ENCODE assay signal across 1 cellular context in the genomic region with DNA sequence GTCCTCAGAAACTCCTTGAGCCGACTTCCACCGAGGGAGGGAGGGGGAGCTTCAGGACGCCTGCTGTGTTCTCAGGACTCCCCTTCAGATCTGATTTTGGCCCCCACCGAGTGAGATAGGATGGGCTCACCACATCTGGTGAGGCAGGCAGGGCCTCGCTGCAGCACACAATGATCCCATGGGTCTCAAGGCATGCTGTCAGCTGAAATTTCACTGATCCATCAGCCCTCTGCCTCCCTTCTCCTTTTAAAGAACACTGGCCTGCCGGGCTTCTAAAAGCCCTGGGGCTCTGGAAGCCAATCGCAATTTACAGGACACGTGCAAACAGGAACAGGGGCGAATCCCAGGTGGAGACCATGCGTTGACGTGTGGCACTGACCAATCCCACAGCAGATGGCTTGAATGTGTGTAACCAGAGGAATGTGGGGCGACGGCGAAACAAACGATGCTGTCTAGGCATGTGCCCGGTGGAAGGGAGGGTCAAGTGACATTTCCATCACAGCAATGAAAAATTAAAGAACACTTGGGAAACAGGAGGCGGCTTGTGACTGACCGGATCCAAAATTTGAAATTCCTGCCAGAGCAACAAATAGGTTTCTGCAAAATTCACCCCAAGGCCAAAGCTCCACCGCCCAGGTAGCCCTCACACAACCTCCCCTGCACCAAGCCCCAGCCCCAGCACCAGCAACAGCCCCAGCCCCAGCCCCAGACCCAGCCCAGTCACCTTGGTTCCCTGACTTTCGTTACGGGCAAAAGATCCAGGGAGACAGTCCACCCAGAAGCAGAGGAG.
A peak's percentile ranks its signal among the peaks of the same experiment; 100 is the strongest.
TF ChIP-seq lines count a peak whose summit lies in the region.

No MANE protein-coding gene starts in this region.

TF ChIP-seq in HepG2, 621 proteins besides CTCF, POLR2A, EP300 and RAD21 (continued from another document and continues in another):
- TF ChIP-seq, protein P1, sequence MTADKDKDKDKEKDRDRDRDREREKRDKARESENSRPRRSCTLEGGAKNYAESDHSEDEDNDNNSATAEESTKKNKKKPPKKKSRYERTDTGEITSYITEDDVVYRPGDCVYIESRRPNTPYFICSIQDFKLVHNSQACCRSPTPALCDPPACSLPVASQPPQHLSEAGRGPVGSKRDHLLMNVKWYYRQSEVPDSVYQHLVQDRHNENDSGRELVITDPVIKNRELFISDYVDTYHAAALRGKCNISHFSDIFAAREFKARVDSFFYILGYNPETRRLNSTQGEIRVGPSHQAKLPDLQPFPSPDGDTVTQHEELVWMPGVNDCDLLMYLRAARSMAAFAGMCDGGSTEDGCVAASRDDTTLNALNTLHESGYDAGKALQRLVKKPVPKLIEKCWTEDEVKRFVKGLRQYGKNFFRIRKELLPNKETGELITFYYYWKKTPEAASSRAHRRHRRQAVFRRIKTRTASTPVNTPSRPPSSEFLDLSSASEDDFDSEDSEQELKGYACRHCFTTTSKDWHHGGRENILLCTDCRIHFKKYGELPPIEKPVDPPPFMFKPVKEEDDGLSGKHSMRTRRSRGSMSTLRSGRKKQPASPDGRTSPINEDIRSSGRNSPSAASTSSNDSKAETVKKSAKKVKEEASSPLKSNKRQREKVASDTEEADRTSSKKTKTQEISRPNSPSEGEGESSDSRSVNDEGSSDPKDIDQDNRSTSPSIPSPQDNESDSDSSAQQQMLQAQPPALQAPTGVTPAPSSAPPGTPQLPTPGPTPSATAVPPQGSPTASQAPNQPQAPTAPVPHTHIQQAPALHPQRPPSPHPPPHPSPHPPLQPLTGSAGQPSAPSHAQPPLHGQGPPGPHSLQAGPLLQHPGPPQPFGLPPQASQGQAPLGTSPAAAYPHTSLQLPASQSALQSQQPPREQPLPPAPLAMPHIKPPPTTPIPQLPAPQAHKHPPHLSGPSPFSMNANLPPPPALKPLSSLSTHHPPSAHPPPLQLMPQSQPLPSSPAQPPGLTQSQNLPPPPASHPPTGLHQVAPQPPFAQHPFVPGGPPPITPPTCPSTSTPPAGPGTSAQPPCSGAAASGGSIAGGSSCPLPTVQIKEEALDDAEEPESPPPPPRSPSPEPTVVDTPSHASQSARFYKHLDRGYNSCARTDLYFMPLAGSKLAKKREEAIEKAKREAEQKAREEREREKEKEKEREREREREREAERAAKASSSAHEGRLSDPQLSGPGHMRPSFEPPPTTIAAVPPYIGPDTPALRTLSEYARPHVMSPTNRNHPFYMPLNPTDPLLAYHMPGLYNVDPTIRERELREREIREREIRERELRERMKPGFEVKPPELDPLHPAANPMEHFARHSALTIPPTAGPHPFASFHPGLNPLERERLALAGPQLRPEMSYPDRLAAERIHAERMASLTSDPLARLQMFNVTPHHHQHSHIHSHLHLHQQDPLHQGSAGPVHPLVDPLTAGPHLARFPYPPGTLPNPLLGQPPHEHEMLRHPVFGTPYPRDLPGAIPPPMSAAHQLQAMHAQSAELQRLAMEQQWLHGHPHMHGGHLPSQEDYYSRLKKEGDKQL (CRISPR knock-in tag; IDR thresholded peaks at IDR 0.05; ENCODE audit: low read depth) = 0 out of 2 replicates have a peak, but pooled peaks have one; percentile 25
- TF ChIP-seq SALL2 (CRISPR knock-in tag; IDR thresholded peaks at IDR 0.05) (0 out of 2 replicates have a peak, but pooled peaks have one; percentile 15), ZNF788 (CRISPR knock-in tag; IDR thresholded peaks at IDR 0.05; ENCODE audit: borderline replicate concordance) (0 out of 2 replicates have a peak, but pooled peaks have one; percentile 44), DPF2 (CRISPR knock-in tag; IDR thresholded peaks at IDR 0.05; ENCODE audit: borderline replicate concordance, low read depth) (0 out of 2 replicates have a peak, but pooled peaks have one; percentile 10), LCORL (IDR thresholded peaks at IDR 0.05) (no peak), LCORL (CRISPR knock-in tag; IDR thresholded peaks at IDR 0.05) (0 out of 2 replicates have a peak, but pooled peaks have one; percentile 26), KAT2B (IDR thresholded peaks at IDR 0.05; ENCODE audit: borderline replicate concordance, low read depth, low read length) (no peak), MTF2 (CRISPR knock-in tag; IDR thresholded peaks at IDR 0.05; ENCODE audit: borderline replicate concordance) (0 out of 2 replicates have a peak, but pooled peaks have one; percentile 76), ZNF296 (CRISPR knock-in tag; conservative IDR thresholded peaks at IDR 0.05) (no peak), NFYB (CRISPR knock-in tag; IDR thresholded peaks at IDR 0.05) (peak; percentile 56), ERF (CRISPR knock-in tag; IDR thresholded peaks at IDR 0.05) (no peak), KDM5B (CRISPR knock-in tag; IDR thresholded peaks at IDR 0.05; ENCODE audit: borderline replicate concordance) (0 out of 2 replicates have a peak, but pooled peaks have one; percentile 26), NFYC (CRISPR knock-in tag; IDR thresholded peaks at IDR 0.05) (peak; percentile 42; the same call in 1 of the 2 replicates), ZC3H13 (CRISPR knock-in tag; IDR thresholded peaks at IDR 0.05) (no peak), BHLHE40 (IDR thresholded peaks at IDR 0.05; ENCODE audit: low read length) (0 out of 2 replicates have a peak, but pooled peaks have one; percentile 11), KDM2A (CRISPR knock-in tag; IDR thresholded peaks at IDR 0.05; ENCODE audit: borderline replicate concordance, low read depth) (0 out of 2 replicates have a peak, but pooled peaks have one; percentile 48), ASH2L (IDR thresholded peaks at IDR 0.05; ENCODE audit: insufficient read length, low read depth, low read length) (peak; percentile 35), EZH2 (conservative IDR thresholded peaks at IDR 0.05; ENCODE audit: low read depth, low read length) (0 out of 2 replicates have a peak, but pooled peaks have one; percentile 39)
- TF ChIP-seq, protein P2, sequence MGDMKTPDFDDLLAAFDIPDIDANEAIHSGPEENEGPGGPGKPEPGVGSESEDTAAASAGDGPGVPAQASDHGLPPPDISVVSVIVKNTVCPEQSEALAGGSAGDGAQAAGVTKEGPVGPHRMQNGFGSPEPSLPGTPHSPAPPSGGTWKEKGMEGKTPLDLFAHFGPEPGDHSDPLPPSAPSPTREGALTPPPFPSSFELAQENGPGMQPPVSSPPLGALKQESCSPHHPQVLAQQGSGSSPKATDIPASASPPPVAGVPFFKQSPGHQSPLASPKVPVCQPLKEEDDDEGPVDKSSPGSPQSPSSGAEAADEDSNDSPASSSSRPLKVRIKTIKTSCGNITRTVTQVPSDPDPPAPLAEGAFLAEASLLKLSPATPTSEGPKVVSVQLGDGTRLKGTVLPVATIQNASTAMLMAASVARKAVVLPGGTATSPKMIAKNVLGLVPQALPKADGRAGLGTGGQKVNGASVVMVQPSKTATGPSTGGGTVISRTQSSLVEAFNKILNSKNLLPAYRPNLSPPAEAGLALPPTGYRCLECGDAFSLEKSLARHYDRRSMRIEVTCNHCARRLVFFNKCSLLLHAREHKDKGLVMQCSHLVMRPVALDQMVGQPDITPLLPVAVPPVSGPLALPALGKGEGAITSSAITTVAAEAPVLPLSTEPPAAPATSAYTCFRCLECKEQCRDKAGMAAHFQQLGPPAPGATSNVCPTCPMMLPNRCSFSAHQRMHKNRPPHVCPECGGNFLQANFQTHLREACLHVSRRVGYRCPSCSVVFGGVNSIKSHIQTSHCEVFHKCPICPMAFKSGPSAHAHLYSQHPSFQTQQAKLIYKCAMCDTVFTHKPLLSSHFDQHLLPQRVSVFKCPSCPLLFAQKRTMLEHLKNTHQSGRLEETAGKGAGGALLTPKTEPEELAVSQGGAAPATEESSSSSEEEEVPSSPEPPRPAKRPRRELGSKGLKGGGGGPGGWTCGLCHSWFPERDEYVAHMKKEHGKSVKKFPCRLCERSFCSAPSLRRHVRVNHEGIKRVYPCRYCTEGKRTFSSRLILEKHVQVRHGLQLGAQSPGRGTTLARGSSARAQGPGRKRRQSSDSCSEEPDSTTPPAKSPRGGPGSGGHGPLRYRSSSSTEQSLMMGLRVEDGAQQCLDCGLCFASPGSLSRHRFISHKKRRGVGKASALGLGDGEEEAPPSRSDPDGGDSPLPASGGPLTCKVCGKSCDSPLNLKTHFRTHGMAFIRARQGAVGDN (CRISPR knock-in tag; IDR thresholded peaks at IDR 0.05) = peak; percentile 66; the same call in 1 of the 2 replicates
- TF ChIP-seq, protein P3, sequence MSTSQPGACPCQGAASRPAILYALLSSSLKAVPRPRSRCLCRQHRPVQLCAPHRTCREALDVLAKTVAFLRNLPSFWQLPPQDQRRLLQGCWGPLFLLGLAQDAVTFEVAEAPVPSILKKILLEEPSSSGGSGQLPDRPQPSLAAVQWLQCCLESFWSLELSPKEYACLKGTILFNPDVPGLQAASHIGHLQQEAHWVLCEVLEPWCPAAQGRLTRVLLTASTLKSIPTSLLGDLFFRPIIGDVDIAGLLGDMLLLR (CRISPR knock-in tag; IDR thresholded peaks at IDR 0.05) = peak; percentile 17; the same call in 1 of the 2 replicates
- TF ChIP-seq, protein P4, sequence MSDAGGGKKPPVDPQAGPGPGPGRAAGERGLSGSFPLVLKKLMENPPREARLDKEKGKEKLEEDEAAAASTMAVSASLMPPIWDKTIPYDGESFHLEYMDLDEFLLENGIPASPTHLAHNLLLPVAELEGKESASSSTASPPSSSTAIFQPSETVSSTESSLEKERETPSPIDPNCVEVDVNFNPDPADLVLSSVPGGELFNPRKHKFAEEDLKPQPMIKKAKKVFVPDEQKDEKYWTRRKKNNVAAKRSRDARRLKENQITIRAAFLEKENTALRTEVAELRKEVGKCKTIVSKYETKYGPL (CRISPR knock-in tag; IDR thresholded peaks at IDR 0.05) = no peak
- TF ChIP-seq, protein P5, sequence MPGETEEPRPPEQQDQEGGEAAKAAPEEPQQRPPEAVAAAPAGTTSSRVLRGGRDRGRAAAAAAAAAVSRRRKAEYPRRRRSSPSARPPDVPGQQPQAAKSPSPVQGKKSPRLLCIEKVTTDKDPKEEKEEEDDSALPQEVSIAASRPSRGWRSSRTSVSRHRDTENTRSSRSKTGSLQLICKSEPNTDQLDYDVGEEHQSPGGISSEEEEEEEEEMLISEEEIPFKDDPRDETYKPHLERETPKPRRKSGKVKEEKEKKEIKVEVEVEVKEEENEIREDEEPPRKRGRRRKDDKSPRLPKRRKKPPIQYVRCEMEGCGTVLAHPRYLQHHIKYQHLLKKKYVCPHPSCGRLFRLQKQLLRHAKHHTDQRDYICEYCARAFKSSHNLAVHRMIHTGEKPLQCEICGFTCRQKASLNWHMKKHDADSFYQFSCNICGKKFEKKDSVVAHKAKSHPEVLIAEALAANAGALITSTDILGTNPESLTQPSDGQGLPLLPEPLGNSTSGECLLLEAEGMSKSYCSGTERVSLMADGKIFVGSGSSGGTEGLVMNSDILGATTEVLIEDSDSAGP (CRISPR knock-in tag; IDR thresholded peaks at IDR 0.05; ENCODE audit: borderline replicate concordance) = peak; percentile 99; the same call in 1 of the 2 replicates
- TF ChIP-seq, protein P6, sequence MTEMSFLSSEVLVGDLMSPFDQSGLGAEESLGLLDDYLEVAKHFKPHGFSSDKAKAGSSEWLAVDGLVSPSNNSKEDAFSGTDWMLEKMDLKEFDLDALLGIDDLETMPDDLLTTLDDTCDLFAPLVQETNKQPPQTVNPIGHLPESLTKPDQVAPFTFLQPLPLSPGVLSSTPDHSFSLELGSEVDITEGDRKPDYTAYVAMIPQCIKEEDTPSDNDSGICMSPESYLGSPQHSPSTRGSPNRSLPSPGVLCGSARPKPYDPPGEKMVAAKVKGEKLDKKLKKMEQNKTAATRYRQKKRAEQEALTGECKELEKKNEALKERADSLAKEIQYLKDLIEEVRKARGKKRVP (CRISPR knock-in tag; IDR thresholded peaks at IDR 0.05) = no peak
- TF ChIP-seq, protein P7, sequence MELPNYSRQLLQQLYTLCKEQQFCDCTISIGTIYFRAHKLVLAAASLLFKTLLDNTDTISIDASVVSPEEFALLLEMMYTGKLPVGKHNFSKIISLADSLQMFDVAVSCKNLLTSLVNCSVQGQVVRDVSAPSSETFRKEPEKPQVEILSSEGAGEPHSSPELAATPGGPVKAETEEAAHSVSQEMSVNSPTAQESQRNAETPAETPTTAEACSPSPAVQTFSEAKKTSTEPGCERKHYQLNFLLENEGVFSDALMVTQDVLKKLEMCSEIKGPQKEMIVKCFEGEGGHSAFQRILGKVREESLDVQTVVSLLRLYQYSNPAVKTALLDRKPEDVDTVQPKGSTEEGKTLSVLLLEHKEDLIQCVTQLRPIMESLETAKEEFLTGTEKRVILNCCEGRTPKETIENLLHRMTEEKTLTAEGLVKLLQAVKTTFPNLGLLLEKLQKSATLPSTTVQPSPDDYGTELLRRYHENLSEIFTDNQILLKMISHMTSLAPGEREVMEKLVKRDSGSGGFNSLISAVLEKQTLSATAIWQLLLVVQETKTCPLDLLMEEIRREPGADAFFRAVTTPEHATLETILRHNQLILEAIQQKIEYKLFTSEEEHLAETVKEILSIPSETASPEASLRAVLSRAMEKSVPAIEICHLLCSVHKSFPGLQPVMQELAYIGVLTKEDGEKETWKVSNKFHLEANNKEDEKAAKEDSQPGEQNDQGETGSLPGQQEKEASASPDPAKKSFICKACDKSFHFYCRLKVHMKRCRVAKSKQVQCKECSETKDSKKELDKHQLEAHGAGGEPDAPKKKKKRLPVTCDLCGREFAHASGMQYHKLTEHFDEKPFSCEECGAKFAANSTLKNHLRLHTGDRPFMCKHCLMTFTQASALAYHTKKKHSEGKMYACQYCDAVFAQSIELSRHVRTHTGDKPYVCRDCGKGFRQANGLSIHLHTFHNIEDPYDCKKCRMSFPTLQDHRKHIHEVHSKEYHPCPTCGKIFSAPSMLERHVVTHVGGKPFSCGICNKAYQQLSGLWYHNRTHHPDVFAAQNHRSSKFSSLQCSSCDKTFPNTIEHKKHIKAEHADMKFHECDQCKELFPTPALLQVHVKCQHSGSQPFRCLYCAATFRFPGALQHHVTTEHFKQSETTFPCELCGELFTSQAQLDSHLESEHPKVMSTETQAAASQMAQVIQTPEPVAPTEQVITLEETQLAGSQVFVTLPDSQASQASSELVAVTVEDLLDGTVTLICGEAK (IDR thresholded peaks at IDR 0.05) = no peak
- TF ChIP-seq, protein P7 (CRISPR knock-in tag; IDR thresholded peaks at IDR 0.05) = peak; percentile 17; the same call in 1 of the 2 replicates
